9 cellular contexts compared by ENCODE assay signal in the genomic region with DNA sequence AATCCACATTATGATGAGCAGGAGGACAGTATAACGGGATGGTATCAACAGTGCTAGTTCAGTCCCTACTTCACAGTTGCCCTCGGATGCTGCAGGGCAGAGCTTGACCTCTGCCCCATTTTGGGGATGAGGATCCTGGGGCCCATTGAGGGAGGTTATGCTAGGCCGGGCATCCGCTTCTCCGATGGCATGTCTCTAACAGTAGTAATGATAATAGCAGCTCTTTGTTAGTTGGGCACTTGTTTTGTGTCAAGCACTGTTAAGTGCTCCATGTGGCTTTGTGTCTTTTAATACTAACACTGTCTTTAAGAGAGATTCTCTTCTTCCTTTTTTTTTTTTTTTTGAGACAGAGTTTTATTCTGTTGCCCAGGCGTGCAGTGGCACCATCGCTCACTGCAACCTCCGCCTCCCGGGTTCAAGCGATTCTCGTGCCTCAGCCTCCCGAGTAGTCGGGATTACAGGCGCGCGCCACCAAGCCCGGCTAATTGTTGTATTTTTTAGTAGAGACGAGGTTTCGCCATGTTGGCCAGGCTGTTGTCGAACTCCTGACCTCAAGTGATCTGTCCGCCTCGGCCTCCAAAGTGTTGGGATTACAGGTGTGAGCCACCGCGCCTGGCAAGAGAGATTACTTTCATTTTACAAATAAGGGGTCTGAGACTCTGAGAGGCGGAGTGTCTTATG. TPM values are rescaled to one million over a fixed set of nuclear protein-coding genes. Genes with fewer than 3 reads are reported as not detected.
A peak's percentile ranks its signal among the peaks of the same experiment; 100 is the strongest.
DNase-seq lines count a peak whose midpoint lies in the region; ATAC-seq and TF ChIP-seq lines count a peak whose summit lies in the region.
"Had no signal": no experiment of that assay in that cellular context is flagged by ENCODE, and none has a peak within 500 bp of the region (broad histone marks: within the 10 kb centered on the region; RNA-seq: fewer than 3 reads in every experiment).

No MANE protein-coding gene starts in this region.

- peak overlapping the region; percentile 91 for H3K4me3 ChIP-seq in BJ (ENCODE audit: low read depth, low read length)
- peak overlapping the region; percentile 96 for H3K4me3 ChIP-seq in Karpas-422 (ENCODE audit: low read length)
- peak overlapping the region; percentile 94 for H3K4me3 ChIP-seq in muscle layer of colon (ENCODE audit: low read depth in 1 of 2, low read length in 2 of 2)

- H3K27me3 ChIP-seq in BJ (ENCODE audit: control insufficient read depth, insufficient read depth, low read length) (no peaks in the 10 kb centered on the region), Karpas-422 (ENCODE audit: low read length) (no peaks in the 10 kb centered on the region), muscle layer of colon (ENCODE audit: control insufficient read depth in 1 of 2, insufficient read depth in 2 of 2, low read length in 2 of 2) (no peaks in the 10 kb centered on the region)

- H3K36me3 ChIP-seq in BJ (ENCODE audit: control insufficient read depth, insufficient read depth, low read length) = no peaks in the 10 kb centered on the region
- no peaks in the 10 kb centered on the region; the same call in 1 of the 2 replicates for H3K36me3 ChIP-seq in Karpas-422 (ENCODE audit: insufficient read depth, low read length)
- H3K36me3 ChIP-seq in muscle layer of colon (ENCODE audit: insufficient read depth, low read length) = no peaks in the 10 kb centered on the region

- peak overlapping the region; percentile 23 for H3K27ac Mint-ChIP-seq in central memory CD8-positive, alpha-beta T cell (ENCODE audit: low read depth)

- H3K27ac ChIP-seq in Karpas-422 (ENCODE audit: low read length) = peak overlapping the region; percentile 5; the same call in 1 of the 2 replicates
- peak overlapping the region; percentile 95 for H3K27ac ChIP-seq in muscle layer of colon (ENCODE audit: low read depth, low read length)

- H3K4me1 Mint-ChIP-seq in central memory CD8-positive, alpha-beta T cell = peaks cover 42% of the 10 kb centered on the region

- DNase-seq in BJ (ENCODE audit: low read depth) = no peak
- peak; percentile 45 for DNase-seq in Karpas-422
- DNase-seq in central memory CD8-positive, alpha-beta T cell (ENCODE audit: low spot score in 2 of 2) = no peak
- DNase-seq in DMS 273 treated with DMSO at 0.1 percent for 48 hours (lab: John Stamatoyannopoulos, UW) = no peak
- no peak for DNase-seq in stimulated activated CD4-positive, alpha-beta T cell treated with anti-CD3 and anti-CD28 coated beads, Interleukin-1b, Interleukin-23, amount 100 ng/mL, for 48 hours

- peak overlapping the region; percentile 92 for H3K4me3 Mint-ChIP-seq in central memory CD8-positive, alpha-beta T cell

- H2AFZ ChIP-seq in Karpas-422 (ENCODE audit: low read length) = no peak overlapping the region

- no peaks in the 10 kb centered on the region for H3K9me2 ChIP-seq in Karpas-422 (replicated peaks; ENCODE audit: insufficient read depth, low read length)

- ATAC-seq in central memory CD8-positive, alpha-beta T cell (replicated peaks; ENCODE audit: extremely low read depth, poor library complexity, severe bottlenecking) = no peak
- ATAC-seq in HG03521 (IDR thresholded peaks at IDR 0.05; ENCODE audit: unreplicated experiment) (no peak), HG02852 (IDR thresholded peaks at IDR 0.05; ENCODE audit: unreplicated experiment) (no peak)

- H3K9me3 Mint-ChIP-seq in central memory CD8-positive, alpha-beta T cell = no peaks in the 10 kb centered on the region

- CTCF ChIA-PET in BJ (lab: Yijun Ruan, JAX) = interaction anchor here (0.6 to 2.3 kb wide), 3 partner anchors 9 to 31 kb away, joined by 3 to 7 read pairs (median 6); no protein-coding TSS in a partner anchor

- TF ChIP-seq CTCF in BJ (IDR thresholded peaks at IDR 0.05; ENCODE audit: insufficient read depth, low read depth, low read length) = no peak

- H3K9ac ChIP-seq in Karpas-422 (ENCODE audit: low read length) (peak overlapping the region; percentile 90), muscle layer of colon (ENCODE audit: low read length) (peak overlapping the region; percentile 79)

- peaks cover 58% of the 10 kb centered on the region for H3K79me2 ChIP-seq in Karpas-422 (ENCODE audit: low read length)

- peak overlapping the region; percentile 98 for H3K4me2 ChIP-seq in Karpas-422 (ENCODE audit: low read depth, low read length, poor library complexity, severe bottlenecking)

- H3K27me3 Mint-ChIP-seq in central memory CD8-positive, alpha-beta T cell = no peaks in the 10 kb centered on the region

- H4K20me1 ChIP-seq in Karpas-422 (ENCODE audit: insufficient read depth, low read depth, low read length) = peaks cover 50% of the 10 kb centered on the region

- H3K9me3 ChIP-seq in Karpas-422 (ENCODE audit: low read length) (no peaks in the 10 kb centered on the region), muscle layer of colon (ENCODE audit: low read length) (no peaks in the 10 kb centered on the region)

- POLR2A ChIA-PET in BJ (lab: Charles Lee) = no interaction called here

- H3K36me3 Mint-ChIP-seq in central memory CD8-positive, alpha-beta T cell (ENCODE audit: insufficient read depth) = peaks cover 21% of the 10 kb centered on the region

- H3K4me1 ChIP-seq in Karpas-422 (ENCODE audit: low read length) = peaks cover 18% of the 10 kb centered on the region
- H3K4me1 ChIP-seq in muscle layer of colon (ENCODE audit: insufficient read depth, low read length) = peaks cover 37% of the 10 kb centered on the region

RNA-seq across cellular contexts. Expression of a gene that starts 1.1 kb away (rescaled TPM):
- polyA plus RNA-seq in BJ (2011; rRNA removed) = 61.5 and 99.2 TPM in 2 replicates
- polyA minus RNA-seq in BJ (2011; rRNA and poly(A)+ RNA removed) = 43.7 and 46.8 TPM in 2 replicates
- 57.3 and 94.8 TPM in 2 replicates for total RNA-seq in Karpas-422 (2014; rRNA removed; shearing (Covaris generic); ENCODE audit: low replicate concordance)

RNA-seq across cellular contexts. Expression of a gene that starts 37.9 kb away (rescaled TPM):
- polyA plus RNA-seq in BJ (2011; rRNA removed) = not detected in 2 replicates
- polyA minus RNA-seq in BJ (2011; rRNA and poly(A)+ RNA removed) = 0.52 TPM in 1 of 2 replicates, not detected in the other
- 0.25 and 1.2 TPM in 2 replicates for total RNA-seq in Karpas-422 (2014; rRNA removed; shearing (Covaris generic); ENCODE audit: low replicate concordance)
- total RNA-seq: myocyte had no signal

RNA-seq across cellular contexts. Expression of a gene that starts 58.7 kb away (rescaled TPM):
- polyA plus RNA-seq in BJ (2011; rRNA removed) = 1.1 and 1.3 TPM in 2 replicates
- 1.6 and 1.8 TPM in 2 replicates for polyA minus RNA-seq in BJ (2011; rRNA and poly(A)+ RNA removed)
- total RNA-seq in Karpas-422 (2014; rRNA removed; shearing (Covaris generic); ENCODE audit: low replicate concordance) = 0.63 and 1.0 TPM in 2 replicates
